Comparison of ENCODE assay signal across 16 cellular contexts in the genomic region with DNA sequence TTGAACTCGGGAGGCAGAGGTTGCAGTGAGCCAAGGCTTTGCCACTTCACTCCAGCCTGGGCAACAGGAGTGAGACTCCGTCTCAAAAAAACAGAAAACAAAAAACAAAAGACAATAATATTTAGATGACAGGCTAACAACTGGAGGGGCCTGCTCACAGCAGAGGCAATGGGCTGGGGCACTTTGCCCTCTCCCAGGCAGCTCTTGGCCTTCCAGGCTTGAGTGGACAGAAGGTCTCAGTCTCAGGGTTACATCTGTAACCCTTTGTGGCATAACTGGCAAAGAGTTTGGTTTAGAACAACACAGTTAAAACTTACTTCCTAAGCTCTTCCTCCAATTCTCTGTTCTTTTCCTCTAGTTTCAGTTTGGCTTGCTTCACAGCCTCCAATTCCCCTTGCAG.
"Had no signal": no experiment of that assay in that cellular context is flagged by ENCODE, and none has a peak within 500 bp of the region (broad histone marks: within the 10 kb centered on the region; RNA-seq: fewer than 3 reads in every experiment).

No MANE protein-coding gene starts in this region.

- H3K36me3 ChIP-seq: colonic mucosa had no signal

- DNase-seq: activated CD4-positive, alpha-beta T cell treated with anti-CD3 and anti-CD28 coated beads, Interleukin-2, amount 50 U/mL, for 1 hour; activated gamma-delta T cell treated with Interleukin-2 at 50 U/mL for 16 hours; activated naive CD8-positive, alpha-beta T cell treated with anti-CD3 and anti-CD28 coated beads, Interleukin-2, amount 10 ng/mL, durations not matched to agents 7 days and 5 days; activated T-cell treated with anti-CD3 and anti-CD28 coated beads, Interleukin-2, amount 50 U/mL, for 24 hours; colonic mucosa; effector CD8-positive, alpha-beta T cell; gastrocnemius medialis; left ventricle myocardium superior; posterior cingulate gyrus; right cardiac atrium; stimulated activated CD4-positive, alpha-beta T cell treated with anti-CD3 and anti-CD28 coated beads, Interleukin-1b, Interleukin-23, amount 100 ng/mL, for 48 hours; stimulated activated naive CD4-positive, alpha-beta T cell treated with Interleukin-2 at 50 U/mL for 16 hours; testis had no signal

- H3K4me3 ChIP-seq: colonic mucosa, gastrocnemius medialis, testis had no signal

- FAIRE-seq: astrocyte, keratinocyte had no signal

- H3K4me3 Mint-ChIP-seq: activated naive CD8-positive, alpha-beta T cell treated with anti-CD3 and anti-CD28 coated beads, Interleukin-2, amount 10 ng/mL, durations not matched to agents 7 days and 5 days; activated T-cell treated with anti-CD3 and anti-CD28 coated beads, Interleukin-2, amount 50 U/mL, for 24 hours had no signal

- H3K9me3 Mint-ChIP-seq: activated naive CD8-positive, alpha-beta T cell treated with anti-CD3 and anti-CD28 coated beads, Interleukin-2, amount 10 ng/mL, durations not matched to agents 7 days and 5 days; activated T-cell treated with anti-CD3 and anti-CD28 coated beads, Interleukin-2, amount 50 U/mL, for 24 hours had no signal

- ATAC-seq: gastrocnemius medialis, left ventricle myocardium superior, right cardiac atrium had no signal

- H3K27ac Mint-ChIP-seq: activated naive CD8-positive, alpha-beta T cell treated with anti-CD3 and anti-CD28 coated beads, Interleukin-2, amount 10 ng/mL, durations not matched to agents 7 days and 5 days; activated T-cell treated with anti-CD3 and anti-CD28 coated beads, Interleukin-2, amount 50 U/mL, for 24 hours had no signal

- H3K27me3 ChIP-seq: colonic mucosa, gastrocnemius medialis, testis had no signal

- H3K9me3 ChIP-seq: colonic mucosa, gastrocnemius medialis, testis had no signal

- H3K27me3 Mint-ChIP-seq: activated naive CD8-positive, alpha-beta T cell treated with anti-CD3 and anti-CD28 coated beads, Interleukin-2, amount 10 ng/mL, durations not matched to agents 7 days and 5 days; activated T-cell treated with anti-CD3 and anti-CD28 coated beads, Interleukin-2, amount 50 U/mL, for 24 hours had no signal

- H3K27ac ChIP-seq: colonic mucosa, epithelial cell of prostate, gastrocnemius medialis, testis had no signal

- H3K4me1 ChIP-seq: colonic mucosa, gastrocnemius medialis, testis had no signal
